8 cellular contexts compared by ENCODE assay signal in genomic region chr1:44714944-44715571, GRCh38. TPM values are rescaled to one million over a fixed set of nuclear protein-coding genes. Genes with fewer than 3 reads are reported as not detected.
DNase-seq lines count a peak whose midpoint lies in the region; ATAC-seq and TF ChIP-seq lines count a peak whose summit lies in the region.

No MANE protein-coding gene starts in this region.

- H3K9me3 ChIP-seq in psoas muscle = no peaks in the 10 kb centered on the region

- intact Hi-C loops in cardiac septum (cut with DNase I) (no loop called here), psoas muscle (cut with DNase I) (no loop called here)

- no peak overlapping the region for H3K4me3 ChIP-seq in psoas muscle

- ATAC-seq in GM19035 (IDR thresholded peaks at IDR 0.05; ENCODE audit: unreplicated experiment) = peak; percentile 56
- ATAC-seq in SK-N-SH treated with all-trans-retinoic acid at 6 μM for 48 hours = peak; percentile 91
- ATAC-seq in activated naive CD8-positive, alpha-beta T cell treated with anti-CD3 and anti-CD28 coated beads, Interleukin-2, amount 50 U/mL, for 24 hours = peak; percentile 76
- ATAC-seq in psoas muscle = peak; percentile 67 to 86 (median 71)
- ATAC-seq in GM19324 (IDR thresholded peaks at IDR 0.05; ENCODE audit: low FRiP score, unreplicated experiment) = no peak

- H3K4me1 Mint-ChIP-seq in activated naive CD8-positive, alpha-beta T cell treated with anti-CD3 and anti-CD28 coated beads, Interleukin-2, amount 50 U/mL, for 24 hours = peaks cover 49% of the 10 kb centered on the region

- H3K36me3 ChIP-seq in psoas muscle (ENCODE audit: insufficient read depth in 1 of 2, low read depth in 1 of 2) = no peaks in the 10 kb centered on the region

- H3K27me3 ChIP-seq in psoas muscle (ENCODE audit: insufficient read depth in 3 of 3, low read length in 2 of 3) = peaks cover 0 to 1% (median 0%) of the 10 kb centered on the region in 3 donors

- WGBS in psoas muscle, 3 donors = 7 to 10% (median 9%) methylated on average over 9 of the region's 9 CpGs

- no peak overlapping the region for H3K27ac Mint-ChIP-seq in activated naive CD8-positive, alpha-beta T cell treated with anti-CD3 and anti-CD28 coated beads, Interleukin-2, amount 50 U/mL, for 24 hours

- H3K27ac ChIP-seq in psoas muscle = no peak overlapping the region

- peak; percentile 87 for TF ChIP-seq CTCF in psoas muscle (IDR thresholded peaks at IDR 0.05)

- no peaks in the 10 kb centered on the region for H3K27me3 Mint-ChIP-seq in activated naive CD8-positive, alpha-beta T cell treated with anti-CD3 and anti-CD28 coated beads, Interleukin-2, amount 50 U/mL, for 24 hours

- DNase-seq in AG20443 (ENCODE audit: low spot score) (peak; percentile 88), NCI-H1092 treated with DMSO at 0.1 percent for 48 hours (lab: John Stamatoyannopoulos, UW) (peak; percentile 70), cardiac septum (ENCODE audit: low spot score) (peak; percentile 82), psoas muscle (peak; percentile 43 to 68)
- peak; percentile 66 for DNase-seq in activated naive CD8-positive, alpha-beta T cell treated with anti-CD3 and anti-CD28 coated beads, Interleukin-2, amount 50 U/mL, for 24 hours

- H3K36me3 Mint-ChIP-seq in activated naive CD8-positive, alpha-beta T cell treated with anti-CD3 and anti-CD28 coated beads, Interleukin-2, amount 50 U/mL, for 24 hours (ENCODE audit: low read depth) = no peaks in the 10 kb centered on the region

- H3K4me1 ChIP-seq in psoas muscle = peaks cover 7% of the 10 kb centered on the region

- no peak overlapping the region for H3K4me3 Mint-ChIP-seq in activated naive CD8-positive, alpha-beta T cell treated with anti-CD3 and anti-CD28 coated beads, Interleukin-2, amount 50 U/mL, for 24 hours

- H3K9me3 Mint-ChIP-seq in activated naive CD8-positive, alpha-beta T cell treated with anti-CD3 and anti-CD28 coated beads, Interleukin-2, amount 50 U/mL, for 24 hours = no peaks in the 10 kb centered on the region

TF ChIP-seq in SK-N-SH treated with all-trans-retinoic acid at 6 μM for 48 hours, 23 proteins besides CTCF, POLR2A, EP300 and RAD21:
- TF ChIP-seq ISL1 (CRISPR knock-in tag; IDR thresholded peaks at IDR 0.05) = no peak
TF ChIP-seq in SK-N-SH treated with all-trans-retinoic acid at 6 μM for 48 hours: peak in this region for 0.

RNA-seq across cellular contexts. Expression of gene RNU5D-1, which starts 15.9 kb away (rescaled TPM):
- total RNA-seq in cardiac septum (not detected), psoas muscle (not detected)
- not detected for polyA plus RNA-seq in psoas muscle

RNA-seq across cellular contexts. Expression of gene KIF2C, which starts 24.6 kb away (rescaled TPM):
- 1.3 TPM for total RNA-seq in cardiac septum
- under 1 TPM; 0.26 to 0.97 (median 0.59) TPM for total RNA-seq in psoas muscle
- 1 to 10 TPM in 1 of 3 donors, under 1 TPM in 2; 0.23 to 1.2 (median 0.27) TPM for polyA plus RNA-seq in psoas muscle

RNA-seq across cellular contexts. Expression of gene ARMH1, which starts 40.5 kb away (rescaled TPM):
- 0.70 TPM for total RNA-seq in cardiac septum
- under 1 TPM in 3 of 4 donors, not detected in 1; 0.59 to 0.82 (median 0.64) TPM for total RNA-seq in psoas muscle
- under 1 TPM; 0.08 to 0.74 (median 0.26) TPM for polyA plus RNA-seq in psoas muscle

RNA-seq across cellular contexts. Expression of gene TMEM53, which starts 40.8 kb away (rescaled TPM):
- total RNA-seq in cardiac septum = 9.8 TPM
- 1 to 10 TPM; 3.9 to 7.7 (median 6.3) TPM for total RNA-seq in psoas muscle
- 1 to 10 TPM; 2.4 to 6.2 (median 4.2) TPM for polyA plus RNA-seq in psoas muscle
